In the genomic region with DNA sequence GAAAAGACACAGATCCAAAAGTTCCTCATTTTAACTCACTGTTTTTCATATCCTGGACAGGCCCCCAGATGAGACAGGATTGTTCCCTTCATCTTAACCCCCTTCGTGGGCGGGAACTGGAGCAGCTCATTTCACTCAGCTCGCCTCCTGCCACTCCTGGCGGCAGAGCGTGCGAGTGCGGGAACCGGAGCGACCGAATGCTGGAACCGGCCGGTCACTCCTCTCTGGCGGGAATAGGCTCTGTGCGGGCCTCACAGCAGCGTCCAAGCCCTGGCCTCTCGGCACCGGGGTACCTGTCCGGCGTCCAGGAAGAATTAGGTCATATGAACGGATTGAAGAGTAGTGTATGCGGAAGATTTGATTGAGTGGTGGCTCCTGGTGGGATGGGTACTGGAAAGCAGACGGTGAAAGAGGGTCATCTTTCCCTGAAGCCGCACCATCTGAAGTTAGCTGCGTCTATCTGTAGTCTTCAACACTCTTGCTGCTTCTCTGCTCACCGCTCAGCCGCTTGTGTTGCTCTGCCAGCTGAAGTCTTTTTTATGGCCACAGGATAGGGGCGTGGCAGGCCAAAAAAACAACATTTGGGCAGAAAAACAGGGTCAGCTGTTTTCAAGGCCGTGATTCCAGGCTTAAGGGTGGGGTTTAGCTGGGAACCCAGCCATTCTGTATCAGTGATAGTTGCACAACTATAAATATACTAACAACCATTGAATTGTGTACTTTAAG, we compare ENCODE assay signal across 11 cellular contexts. TPM values are rescaled to one million over a fixed set of nuclear protein-coding genes. Genes with fewer than 3 reads are reported as not detected.
A peak's percentile ranks its signal among the peaks of the same experiment; 100 is the strongest.
DNase-seq lines count a peak whose midpoint lies in the region; ATAC-seq and TF ChIP-seq lines count a peak whose summit lies in the region.
"Had no signal": no experiment of that assay in that cellular context is flagged by ENCODE, and none has a peak within 500 bp of the region (broad histone marks: within the 10 kb centered on the region; RNA-seq: fewer than 3 reads in every experiment).

No MANE protein-coding gene starts in this region.

- H3K27ac ChIP-seq in body of pancreas (no peak overlapping the region), hepatocyte (no peak overlapping the region), rectal smooth muscle tissue (ENCODE audit: low read depth, low read length) (no peak overlapping the region)

- H3K4me3 ChIP-seq in BJ (ENCODE audit: low read depth, low read length): no peak overlapping the region; the same call in 1 of the 2 replicates
- no peak overlapping the region for H3K4me3 ChIP-seq in body of pancreas
- no peak overlapping the region for H3K4me3 ChIP-seq in hepatocyte
- peak overlapping the region; percentile 62 for H3K4me3 ChIP-seq in rectal smooth muscle tissue (ENCODE audit: low read length)

- POLR2A ChIA-PET in BJ (lab: Charles Lee): no interaction called here

- DNase-seq in BJ (ENCODE audit: low read depth) (no peak), body of pancreas (peak; percentile 28 to 53 (median 38)), hepatocyte (ENCODE audit: low spot score) (peak; percentile 33), midbrain (lab: John Stamatoyannopoulos, UW) (no peak), NCI-H2081 (lab: John Stamatoyannopoulos, UW) (no peak), DMS79 treated with DMSO at 0.1 percent for 48 hours (lab: John Stamatoyannopoulos, UW) (no peak)
- no peak for DNase-seq in activated CD4-positive, alpha-beta T cell treated with anti-CD3 and anti-CD28 coated beads for 48 hours
- DNase-seq: activated CD4-positive, alpha-beta T cell treated with anti-CD3 and anti-CD28 coated beads for 1 hour; DMS79; effector CD4-positive, alpha-beta T cell had no signal

- peak overlapping the region; percentile 76 for H3K4me2 ChIP-seq in hepatocyte

- H3K9ac ChIP-seq in rectal smooth muscle tissue (ENCODE audit: low read length): no peak overlapping the region

- no peaks in the 10 kb centered on the region for H3K79me2 ChIP-seq in hepatocyte

- H3K36me3 ChIP-seq in BJ (ENCODE audit: control insufficient read depth, insufficient read depth, low read length) (no peaks in the 10 kb centered on the region), body of pancreas (replicated peaks in 1 of 2; ENCODE audit: insufficient read depth in 1 of 2, low read depth in 2 of 2) (no peaks in the 10 kb centered on the region), hepatocyte (replicated peaks; ENCODE audit: insufficient read depth, low read depth) (no peaks in the 10 kb centered on the region), rectal smooth muscle tissue (ENCODE audit: control insufficient read depth, insufficient read depth, low read length) (no peaks in the 10 kb centered on the region)

- CTCF ChIA-PET in BJ (lab: Yijun Ruan, JAX): no interaction called here

- peak; percentile 67 for ATAC-seq in body of pancreas

- peak in 2 of 3 donors; percentile 19 to 23 for TF ChIP-seq POLR2A in body of pancreas (IDR thresholded peaks at IDR 0.05)

- no peaks in the 10 kb centered on the region for H4K20me1 ChIP-seq in hepatocyte (ENCODE audit: insufficient read depth, poor library complexity, severe bottlenecking)

- no peaks in the 10 kb centered on the region for H3K9me2 ChIP-seq in hepatocyte (replicated peaks; ENCODE audit: insufficient read depth)

- 14 to 15% methylated on average over 16 to 28 of the region's 28 CpGs for WGBS in body of pancreas, 2 donors
- 29% methylated on average over 28 of the region's 28 CpGs for WGBS in hepatocyte (ENCODE audit: low lambda C conversion rate, missing lambda C conversion rate)

- H3K4me1 ChIP-seq in body of pancreas (peaks cover 16% of the 10 kb centered on the region), hepatocyte (ENCODE audit: insufficient read depth) (no peaks in the 10 kb centered on the region), rectal smooth muscle tissue (ENCODE audit: control insufficient read depth, insufficient read depth, low read length) (no peaks in the 10 kb centered on the region)

- H2AFZ ChIP-seq in hepatocyte: peak overlapping the region; percentile 60

- no peaks in the 10 kb centered on the region for H3K9me3 ChIP-seq in body of pancreas
- H3K9me3 ChIP-seq in hepatocyte (ENCODE audit: low read depth): no peaks in the 10 kb centered on the region

- TF ChIP-seq CTCF in BJ (IDR thresholded peaks at IDR 0.05; ENCODE audit: insufficient read depth, low read depth, low read length) (0 out of 2 replicates have a peak, but pooled peaks have one; percentile 3), body of pancreas (IDR thresholded peaks at IDR 0.05) (peak in 2 of 7 experiments; percentile 10 to 30), hepatocyte (IDR thresholded peaks at IDR 0.05; ENCODE audit: poor library complexity) (no peak)

- intact Hi-C loops in body of pancreas (cut with DNase I): no loop called here

- H3K27me3 ChIP-seq in BJ (ENCODE audit: control insufficient read depth, insufficient read depth, low read length) (no peaks in the 10 kb centered on the region), body of pancreas (no peaks in the 10 kb centered on the region), hepatocyte (no peaks in the 10 kb centered on the region), rectal smooth muscle tissue (ENCODE audit: control insufficient read depth, insufficient read depth, low read length) (no peaks in the 10 kb centered on the region)

RNA-seq across cellular contexts. Expression of gene FXR1, which starts 42.3 kb away (rescaled TPM):
- polyA plus RNA-seq in BJ (2011; rRNA removed) (111 and 155 TPM in 2 replicates), hepatocyte (48.4 and 49.8 TPM in 2 replicates)
- 98.6 and 110 TPM in 2 replicates for polyA minus RNA-seq in BJ (2011; rRNA and poly(A)+ RNA removed)
- total RNA-seq in body of pancreas (10 to 100 TPM; 55.0 to 89.5 TPM), hepatocyte (105 and 116 TPM in 2 replicates)

Comparison
In these comparisons a context has a peak if more than half of its experiments do, and no peak if none do; other contexts are left out.
1. DNase-seq: peak in body of pancreas (4 of 4) and hepatocyte (single experiment); none in BJ (single experiment), midbrain (single experiment), activated CD4-positive, alpha-beta T cell treated with anti-CD3 and anti-CD28 coated beads for 48 hours (single experiment), NCI-H2081 (0 of 2) and DMS79 treated with DMSO at 0.1 percent for 48 hours (single experiment).